Comparison of ENCODE assay signal across 24 cellular contexts in the genomic region with DNA sequence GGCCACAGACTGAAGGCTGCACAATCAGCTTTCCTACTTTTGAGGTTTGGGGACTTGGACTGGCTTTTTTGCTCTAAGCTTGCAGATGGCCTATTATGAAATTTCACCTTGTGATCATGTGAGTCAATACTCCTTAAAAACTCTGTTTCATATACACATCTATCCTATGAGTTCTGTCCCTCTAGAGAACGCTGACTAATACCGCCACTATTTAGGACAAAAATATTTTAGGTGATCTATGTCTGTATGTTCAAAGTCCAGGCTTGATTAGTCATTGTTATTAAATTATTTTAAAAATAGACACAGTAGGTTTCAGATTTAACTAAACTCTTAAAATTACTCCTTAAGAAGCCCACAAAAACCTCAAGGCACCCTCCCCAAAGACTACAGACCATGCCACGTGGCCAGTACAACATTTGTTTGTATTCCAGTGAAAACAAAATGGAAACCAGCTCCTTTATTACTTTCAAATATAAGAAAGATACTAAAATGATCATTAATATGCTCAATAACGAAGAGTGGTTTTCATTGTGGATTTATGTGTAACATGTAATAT.
A peak's percentile ranks its signal among the peaks of the same experiment; 100 is the strongest.
DNase-seq lines count a peak whose midpoint lies in the region; ATAC-seq and TF ChIP-seq lines count a peak whose summit lies in the region.
"Had no signal": no experiment of that assay in that cellular context is flagged by ENCODE, and none has a peak within 500 bp of the region (broad histone marks: within the 10 kb centered on the region; RNA-seq: fewer than 3 reads in every experiment).

No MANE protein-coding gene starts in this region.

- H3K27me3 Mint-ChIP-seq in MCF 10A (ENCODE audit: insufficient read depth, unreplicated experiment) (no peaks in the 10 kb centered on the region), CD14-positive monocyte (ENCODE audit: low read depth in 3 of 3) (peaks cover 0 to 2% (median 0%) of the 10 kb centered on the region in 3 donors)
- H3K27me3 Mint-ChIP-seq: CD4-positive, alpha-beta T cell; effector memory CD8-positive, alpha-beta T cell had no signal

- in situ Hi-C loops in mammary epithelial cell (cut with MboI; ENCODE audit: low sequenced_read_pairs in 2 of 2): no loop called here

- TF ChIP-seq CTCF in MCF 10A (IDR thresholded peaks at IDR 0.05; ENCODE audit: unreplicated experiment): no peak
- TF ChIP-seq CTCF in mammary epithelial cell (conservative IDR thresholded peaks at IDR 0.05 in 1 of 2, IDR thresholded peaks at IDR 0.05 in 1 of 2; ENCODE audit: extremely low read depth in 1 of 2, insufficient read depth in 1 of 2, low read depth in 1 of 2, low read length in 2 of 2): no peak
- no peak for TF ChIP-seq CTCF in MM.1S (IDR thresholded peaks at IDR 0.05; ENCODE audit: low read length)
- TF ChIP-seq CTCF in CD14-positive monocyte (IDR thresholded peaks at IDR 0.05): no peak

- dilution Hi-C loops in mammary epithelial cell (cut with HindIII; ENCODE audit: low sequenced_read_pairs): no loop called here

- H3K9ac ChIP-seq in mammary epithelial cell (ENCODE audit: insufficient read depth, low read length): no peak overlapping the region
- H3K9ac ChIP-seq in MM.1S (ENCODE audit: low read length): no peak overlapping the region

- H3K9me3 ChIP-seq in mammary epithelial cell (replicated peaks; ENCODE audit: insufficient read depth, low read length) (peaks cover 28% of the 10 kb centered on the region), MM.1S (replicated peaks; ENCODE audit: insufficient read depth, low read length) (no peaks in the 10 kb centered on the region)
- H3K9me3 ChIP-seq: heart right ventricle, left ventricle myocardium inferior, suprapubic skin, upper lobe of right lung had no signal

- no peaks in the 10 kb centered on the region for H3K27me3 ChIP-seq in mammary epithelial cell (ENCODE audit: insufficient read depth, low read length)
- H3K27me3 ChIP-seq in MM.1S (replicated peaks; ENCODE audit: insufficient read depth, low read length): no peaks in the 10 kb centered on the region
- H3K27me3 ChIP-seq: heart right ventricle, suprapubic skin, upper lobe of right lung had no signal

- H3K4me3 ChIP-seq in mammary epithelial cell (replicated peaks in 1 of 3; ENCODE audit: insufficient read depth in 1 of 3, low read depth in 2 of 3, low read length in 3 of 3) (no peak overlapping the region), MM.1S (ENCODE audit: low read length) (no peak overlapping the region)
- H3K4me3 ChIP-seq: heart right ventricle, left ventricle myocardium inferior, smooth muscle cell, suprapubic skin, upper lobe of right lung had no signal

- no peak overlapping the region for H3K4me2 ChIP-seq in mammary epithelial cell (ENCODE audit: insufficient read depth, low read depth, low read length)
- H3K4me2 ChIP-seq in MM.1S (ENCODE audit: low read depth, low read length): peak overlapping the region; percentile 17; the same call in 1 of the 2 replicates
- H3K4me2 ChIP-seq: smooth muscle cell had no signal

- CTCF ChIA-PET in MCF 10A (lab: Yijun Ruan, JAX) (no interaction called here), mammary epithelial cell (lab: Charles Lee; ENCODE audit: low non-redundant PET) (no interaction called here)

- H3K79me2 ChIP-seq in mammary epithelial cell (ENCODE audit: insufficient read depth, low read length) (no peaks in the 10 kb centered on the region), MM.1S (ENCODE audit: low read length) (no peaks in the 10 kb centered on the region)

- H3K9me2 ChIP-seq in MM.1S (replicated peaks; ENCODE audit: insufficient read depth, low read length): no peaks in the 10 kb centered on the region

- DNase-seq in MCF 10A (ENCODE audit: unreplicated experiment) (peak; percentile 46), mammary epithelial cell (no peak), MM.1S (peak; percentile 81), fibroblast of gingiva (ENCODE audit: low read depth) (peak; percentile 62), NCI-H1092 (lab: John Stamatoyannopoulos, UW) (no peak), NCI-H1417 treated with DMSO at 0.1 percent for 48 hours (lab: John Stamatoyannopoulos, UW) (no peak), CD14-positive monocyte (ENCODE audit: low spot score) (no peak)
- DNase-seq: activated CD4-positive, alpha-beta T cell treated with anti-CD3 and anti-CD28 coated beads, Interleukin-2, amount 50 U/mL, for 48 hours; activated T-cell treated with anti-CD3 and anti-CD28 coated beads, Interleukin-2, amount 50 U/mL, for 72 hours; caudate nucleus; CD4-positive, alpha-beta T cell; effector memory CD8-positive, alpha-beta T cell; H9; heart right ventricle; left ventricle myocardium inferior; NCI-H1694 treated with DMSO at 0.1 percent for 48 hours; NCI-H2171; stimulated activated naive CD4-positive, alpha-beta T cell; upper lobe of right lung had no signal

- H3K27ac ChIP-seq in mammary epithelial cell (ENCODE audit: insufficient read depth, low read depth, low read length): no peak overlapping the region
- H3K27ac ChIP-seq in MM.1S (ENCODE audit: low read length): peak overlapping the region; percentile 56; the same call in 1 of the 2 replicates
- H3K27ac ChIP-seq: 22Rv1, heart right ventricle, left ventricle myocardium inferior, suprapubic skin, upper lobe of right lung had no signal

- H3K4me3 Mint-ChIP-seq in MCF 10A (ENCODE audit: unreplicated experiment) (no peak overlapping the region), CD14-positive monocyte (no peak overlapping the region)
- H3K4me3 Mint-ChIP-seq: activated T-cell treated with anti-CD3 and anti-CD28 coated beads, Interleukin-2, amount 50 U/mL, for 72 hours; CD4-positive, alpha-beta T cell; effector memory CD8-positive, alpha-beta T cell; H9 had no signal

- ATAC-seq in HG03520 (IDR thresholded peaks at IDR 0.05; ENCODE audit: unreplicated experiment): no peak
- ATAC-seq: activated CD4-positive, CD25-positive, alpha-beta regulatory T cell treated with anti-CD3 and anti-CD28 coated beads, Interleukin-2, amount 50 U/mL, for 24 hours; activated T-cell treated with anti-CD3 and anti-CD28 coated beads, Interleukin-2, amount 50 U/mL, for 72 hours; effector memory CD8-positive, alpha-beta T cell; heart right ventricle; upper lobe of right lung had no signal

- H3K36me3 Mint-ChIP-seq in MCF 10A (ENCODE audit: insufficient read depth, unreplicated experiment): no peaks in the 10 kb centered on the region
- no peaks in the 10 kb centered on the region for H3K36me3 Mint-ChIP-seq in CD14-positive monocyte

- H4K20me1 ChIP-seq in mammary epithelial cell (ENCODE audit: insufficient read depth, low read length) (no peaks in the 10 kb centered on the region), MM.1S (ENCODE audit: insufficient read depth, low read length) (no peaks in the 10 kb centered on the region)

- H3F3A ChIP-seq in MM.1S (ENCODE audit: insufficient read depth, low read length): peaks cover 15% of the 10 kb centered on the region

- WGBS in mammary epithelial cell (ENCODE audit: low coverage, missing lambda C conversion rate): 52% methylated on average over 4 of the region's 4 CpGs

- peaks cover 4% of the 10 kb centered on the region for H3K4me1 Mint-ChIP-seq in MCF 10A (ENCODE audit: insufficient read depth, unreplicated experiment)
- no peaks in the 10 kb centered on the region for H3K4me1 Mint-ChIP-seq in CD14-positive monocyte
- H3K4me1 Mint-ChIP-seq: H9 had no signal

- H3K4me1 ChIP-seq in mammary epithelial cell (ENCODE audit: insufficient read depth, low read length) (no peaks in the 10 kb centered on the region), MM.1S (ENCODE audit: low read length) (peaks cover 20% of the 10 kb centered on the region)
- H3K4me1 ChIP-seq: heart right ventricle, left ventricle myocardium inferior, suprapubic skin, upper lobe of right lung had no signal

- H2AFZ ChIP-seq in mammary epithelial cell (ENCODE audit: low read depth, low read length) (no peak overlapping the region), MM.1S (ENCODE audit: low read length) (peak overlapping the region; percentile 18)

- BruUV-seq in MCF 10A (replicated peaks; lab: Mats Ljungman, UMichigan) (no TSS peak), mammary epithelial cell (replicated peaks; lab: Mats Ljungman, UMichigan) (no TSS peak)

- H3K27ac Mint-ChIP-seq in MCF 10A (ENCODE audit: low read depth, unreplicated experiment) (peak overlapping the region; percentile 31), CD14-positive monocyte (no peak overlapping the region)
- H3K27ac Mint-ChIP-seq: CD4-positive, alpha-beta T cell; effector memory CD8-positive, alpha-beta T cell; H9 had no signal

- H3K9me3 Mint-ChIP-seq in MCF 10A (ENCODE audit: unreplicated experiment): peaks cover 4% of the 10 kb centered on the region
- H3K9me3 Mint-ChIP-seq in CD14-positive monocyte: peaks cover 0 to 6% (median 3%) of the 10 kb centered on the region in 7 donors
- H3K9me3 Mint-ChIP-seq: CD4-positive, alpha-beta T cell; H9 had no signal

- no peaks in the 10 kb centered on the region for H3K36me3 ChIP-seq in mammary epithelial cell (ENCODE audit: insufficient read depth, low read length)
- H3K36me3 ChIP-seq in MM.1S (replicated peaks; ENCODE audit: insufficient read depth, low read length): no peaks in the 10 kb centered on the region
- H3K36me3 ChIP-seq: heart right ventricle, left ventricle myocardium inferior, suprapubic skin, upper lobe of right lung had no signal

- POLR2A ChIA-PET in MCF 10A (lab: Yijun Ruan, JAX): interaction anchor here (1.5 kb wide), 1 partner anchor 14 kb away, joined by 3 read pairs; no protein-coding TSS in a partner anchor

- intact Hi-C loops in MCF 10A (cut with micrococcal nuclease) (no loop called here), mammary epithelial cell (cut with micrococcal nuclease) (no loop called here), CD14-positive monocyte (cut with micrococcal nuclease) (no loop called here)

Comparison
In these comparisons a context has a peak if more than half of its experiments do, and no peak if none do; other contexts are left out.
1. DNase-seq: peak in MCF 10A (single experiment), MM.1S (single experiment) and fibroblast of gingiva (single experiment); none in mammary epithelial cell (single experiment), NCI-H1092 (single experiment), NCI-H1417 treated with DMSO at 0.1 percent for 48 hours (single experiment) and CD14-positive monocyte (single experiment).